In the genomic region with DNA sequence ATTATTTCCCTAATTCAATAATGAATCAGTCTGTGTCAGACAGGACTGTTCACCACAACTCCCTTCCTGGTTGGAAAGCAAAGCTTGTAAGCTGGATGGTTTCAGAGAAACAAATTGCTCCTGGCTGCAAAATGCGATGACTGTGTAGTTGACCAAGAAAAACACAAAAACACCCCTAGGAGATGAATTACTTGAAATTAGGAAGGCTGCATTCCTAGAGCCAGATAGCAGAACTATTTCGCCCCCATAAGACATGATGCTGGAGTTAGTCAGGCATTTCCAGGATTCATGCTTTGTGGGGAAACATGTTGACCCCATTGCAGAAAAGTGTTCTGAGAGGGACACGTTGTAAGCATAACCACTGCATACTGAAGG, we compare ENCODE assay signal across 1 cellular context.
TF ChIP-seq lines count a peak whose summit lies in the region.

No MANE protein-coding gene starts in this region.

TF ChIP-seq in IMR-90, 13 proteins besides CTCF, POLR2A, EP300 and RAD21 (continued from another document):
- TF ChIP-seq BHLHE40 (IDR thresholded peaks at IDR 0.05; ENCODE audit: low read depth, low read length): peak; percentile 26; the same call in 1 of the 2 replicates
